Comparison of ENCODE assay signal across 16 cellular contexts in the genomic region with DNA sequence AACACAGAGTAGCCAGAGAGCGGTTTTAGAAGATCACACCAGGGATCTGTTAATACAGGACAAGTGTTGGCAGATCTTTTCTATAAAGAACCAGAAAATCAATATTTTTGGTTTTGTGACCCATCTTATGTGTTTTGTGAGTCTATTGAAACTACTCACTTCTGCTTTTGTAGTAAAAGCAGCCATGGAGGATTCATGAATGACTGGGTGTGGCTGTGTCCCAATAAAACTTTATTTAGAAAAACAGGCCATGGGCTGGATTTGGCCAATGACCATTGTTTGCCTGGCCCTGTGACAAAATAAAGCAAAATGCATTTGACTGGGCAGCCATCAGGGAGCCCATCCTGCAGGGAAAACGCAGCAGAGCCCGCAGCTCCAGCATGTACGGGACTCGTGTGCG.
"Had no signal": no experiment of that assay in that cellular context is flagged by ENCODE, and none has a peak within 500 bp of the region (broad histone marks: within the 10 kb centered on the region; RNA-seq: fewer than 3 reads in every experiment).

No MANE protein-coding gene starts in this region.

- H3K27ac ChIP-seq: esophagus muscularis mucosa, hepatocyte, pancreas had no signal

- DNase-seq: activated CD4-positive, alpha-beta T cell treated with anti-CD3 and anti-CD28 coated beads, Interleukin-2, amount 50 U/mL, for 4 hours; activated CD4-positive, CD25-positive, alpha-beta regulatory T cell treated with anti-CD3 and anti-CD28 coated beads, Interleukin-2, amount 50 U/mL, for 72 hours; activated naive CD4-positive, alpha-beta T cell; activated naive CD8-positive, alpha-beta T cell treated with anti-CD3 and anti-CD28 coated beads, Interleukin-2, amount 10 ng/mL, durations not matched to agents 7 days and 5 days; activated T-cell treated with anti-CD3 and anti-CD28 coated beads for 4 hours; cortex of kidney; effector CD4-positive, alpha-beta T cell; islet precursor cell; mammary epithelial cell; mucosa of descending colon; naive thymus-derived CD4-positive, alpha-beta T cell; stimulated activated CD4-positive, alpha-beta T cell treated with anti-CD3 and anti-CD28 coated beads, Interleukin-12 subunit alpha, Interleukin-12 subunit beta, amount 100 ng/mL, for 4 hours; stimulated activated CD4-positive, alpha-beta T cell treated with anti-CD3 and anti-CD28 coated beads, Interleukin-2, amount 100 ng/mL, for 24 hours had no signal

- H3K36me3 ChIP-seq: esophagus muscularis mucosa, pancreas had no signal

- H3K79me2 ChIP-seq: hepatocyte had no signal

- H3K4me1 Mint-ChIP-seq: activated naive CD8-positive, alpha-beta T cell treated with anti-CD3 and anti-CD28 coated beads, Interleukin-2, amount 10 ng/mL, durations not matched to agents 7 days and 5 days had no signal

- H3K4me2 ChIP-seq: hepatocyte had no signal

- H3K27ac Mint-ChIP-seq: activated naive CD8-positive, alpha-beta T cell treated with anti-CD3 and anti-CD28 coated beads, Interleukin-2, amount 10 ng/mL, durations not matched to agents 7 days and 5 days; naive thymus-derived CD4-positive, alpha-beta T cell had no signal

- H3K36me3 Mint-ChIP-seq: activated naive CD8-positive, alpha-beta T cell treated with anti-CD3 and anti-CD28 coated beads, Interleukin-2, amount 10 ng/mL, durations not matched to agents 7 days and 5 days had no signal

- H3K4me1 ChIP-seq: esophagus muscularis mucosa, pancreas had no signal

- H3K9me3 ChIP-seq: mucosa of descending colon, pancreas had no signal

- H3K4me3 Mint-ChIP-seq: activated naive CD8-positive, alpha-beta T cell treated with anti-CD3 and anti-CD28 coated beads, Interleukin-2, amount 10 ng/mL, durations not matched to agents 7 days and 5 days; naive thymus-derived CD4-positive, alpha-beta T cell had no signal

- ATAC-seq: mucosa of descending colon; naive thymus-derived CD4-positive, alpha-beta T cell; pancreas had no signal

- H3K27me3 Mint-ChIP-seq: activated naive CD8-positive, alpha-beta T cell treated with anti-CD3 and anti-CD28 coated beads, Interleukin-2, amount 10 ng/mL, durations not matched to agents 7 days and 5 days had no signal

- H3K27me3 ChIP-seq: hepatocyte, pancreas had no signal

- H3K4me3 ChIP-seq: esophagus muscularis mucosa, hepatocyte, mucosa of descending colon, pancreas had no signal
